Comparison of ENCODE assay signal across 18 cellular contexts in genomic region chr19:17944301-17944700, GRCh38. TPM values are rescaled to one million over a fixed set of nuclear protein-coding genes. Genes with fewer than 3 reads are reported as not detected.
DNase-seq lines count a peak whose midpoint lies in the region; ATAC-seq, FAIRE-seq and TF ChIP-seq lines count a peak whose summit lies in the region.
"Had no signal": no experiment of that assay in that cellular context is flagged by ENCODE, and none has a peak within 500 bp of the region (broad histone marks: within the 10 kb centered on the region; RNA-seq: fewer than 3 reads in every experiment).

No MANE protein-coding gene starts in this region.

- DNase-seq in 8988T (peak; percentile 29), H54 (ENCODE audit: insufficient read length, low spot score) (peak; percentile 94), amniotic stem cell (lab: John Stamatoyannopoulos, UW) (peak; percentile 43), fibroblast of villous mesenchyme (ENCODE audit: low read depth) (peak; percentile 59), GM10266 (ENCODE audit: extremely low spot score) (no peak), SW480 (ENCODE audit: low spot score) (no peak)
- DNase-seq in effector memory CD4-positive, alpha-beta T cell = no peak
- DNase-seq in CD8-positive, alpha-beta T cell = no peak
- DNase-seq: activated T-cell treated with anti-CD3 and anti-CD28 coated beads, Interleukin-2, amount 50 U/mL, for 24 hours; central memory CD4-positive, alpha-beta T cell; midbrain; MM.1S; SHP77; testis; WERI-Rb-1 had no signal

- no peak overlapping the region for H3K4me3 Mint-ChIP-seq in CD8-positive, alpha-beta T cell
- H3K4me3 Mint-ChIP-seq: activated T-cell treated with anti-CD3 and anti-CD28 coated beads, Interleukin-2, amount 50 U/mL, for 24 hours; B cell had no signal

- H3K36me3 ChIP-seq in effector memory CD4-positive, alpha-beta T cell (ENCODE audit: control insufficient read depth, insufficient read depth, low read length) = peaks cover 11% of the 10 kb centered on the region
- no peaks in the 10 kb centered on the region for H3K36me3 ChIP-seq in CD8-positive, alpha-beta T cell (ENCODE audit: insufficient read depth, low read length)

- H3K27ac ChIP-seq in effector memory CD4-positive, alpha-beta T cell (ENCODE audit: insufficient read depth, low read length, poor library complexity, severe bottlenecking) = no peak overlapping the region
- H3K27ac ChIP-seq in CD8-positive, alpha-beta T cell (ENCODE audit: low read depth, low read length) = no peak overlapping the region
- H3K27ac ChIP-seq: hepatocyte, right atrium auricular region, testis, WERI-Rb-1 had no signal

- H3K27me3 Mint-ChIP-seq in CD8-positive, alpha-beta T cell (ENCODE audit: low read depth) = peaks cover 6% of the 10 kb centered on the region
- H3K27me3 Mint-ChIP-seq: B cell had no signal

- no peak for TF ChIP-seq POLR2A in H54 (IDR thresholded peaks at IDR 0.05; ENCODE audit: low read depth, low read length)

- FAIRE-seq in H54 (lab: Jason Lieb, UNC) = peak; percentile 99

- no peaks in the 10 kb centered on the region for H3K9me3 Mint-ChIP-seq in CD8-positive, alpha-beta T cell
- H3K9me3 Mint-ChIP-seq: activated T-cell treated with anti-CD3 and anti-CD28 coated beads, Interleukin-2, amount 50 U/mL, for 24 hours had no signal

- no peaks in the 10 kb centered on the region for H3K9me3 ChIP-seq in effector memory CD4-positive, alpha-beta T cell (ENCODE audit: control insufficient read depth, low read length)
- no peaks in the 10 kb centered on the region for H3K9me3 ChIP-seq in CD8-positive, alpha-beta T cell (ENCODE audit: low read length)
- H3K9me3 ChIP-seq: right atrium auricular region, testis had no signal

- TF ChIP-seq CTCF in fibroblast of villous mesenchyme (IDR thresholded peaks at IDR 0.05; ENCODE audit: insufficient read depth, low read depth, low read length) = no peak
- TF ChIP-seq CTCF in CD8-positive, alpha-beta T cell (IDR thresholded peaks at IDR 0.05) = no peak
- no peak for TF ChIP-seq CTCF in GM10266 (IDR thresholded peaks at IDR 0.05; ENCODE audit: control insufficient read depth, insufficient read depth, low read depth, missing control alignments)

- peaks cover 16% of the 10 kb centered on the region for H3K4me1 ChIP-seq in effector memory CD4-positive, alpha-beta T cell (ENCODE audit: control insufficient read depth, insufficient read depth, low read length, poor library complexity, severe bottlenecking)
- H3K4me1 ChIP-seq in CD8-positive, alpha-beta T cell (ENCODE audit: insufficient read depth, low read length) = peaks cover 16% of the 10 kb centered on the region

- H3K4me1 Mint-ChIP-seq in CD8-positive, alpha-beta T cell (ENCODE audit: low read depth) = peaks cover 19% of the 10 kb centered on the region

- CTCF ChIA-PET in CD8-positive, alpha-beta T cell (lab: Charles Lee) = interaction anchor here (2.4 to 28.7 kb wide), 3 partner anchors 11 to 115 kb away, joined by 6 to 510 read pairs (median 39); partner anchors contain the start of gene CCDC124

- intact Hi-C loops in CD8-positive, alpha-beta T cell (cut with DNase I, micrococcal nuclease) = no loop called here

- H3K4me3 ChIP-seq in fibroblast of villous mesenchyme (ENCODE audit: low read depth, low read length) = no peak overlapping the region
- H3K4me3 ChIP-seq in effector memory CD4-positive, alpha-beta T cell (ENCODE audit: insufficient read depth, low read depth, low read length, poor library complexity, severe bottlenecking) = no peak overlapping the region
- no peak overlapping the region for H3K4me3 ChIP-seq in CD8-positive, alpha-beta T cell (ENCODE audit: low read depth, low read length)
- H3K4me3 ChIP-seq: hepatocyte, right atrium auricular region had no signal

- peaks cover 8% of the 10 kb centered on the region for H3K27me3 ChIP-seq in effector memory CD4-positive, alpha-beta T cell (replicated peaks; ENCODE audit: control insufficient read depth, insufficient read depth, low read length, poor library complexity, severe bottlenecking)
- peaks cover 3% of the 10 kb centered on the region for H3K27me3 ChIP-seq in CD8-positive, alpha-beta T cell (ENCODE audit: insufficient read depth, low read length)
- H3K27me3 ChIP-seq: right atrium auricular region, testis had no signal

- POLR2A ChIA-PET in CD8-positive, alpha-beta T cell (lab: Charles Lee) = interaction anchor here (1.5 kb wide), 1 partner anchor 56 kb away, joined by 3 read pairs; no protein-coding TSS in a partner anchor

- H3K27ac Mint-ChIP-seq in CD8-positive, alpha-beta T cell = no peak overlapping the region
- H3K27ac Mint-ChIP-seq: activated T-cell treated with anti-CD3 and anti-CD28 coated beads, Interleukin-2, amount 50 U/mL, for 24 hours; B cell had no signal

- ATAC-seq in CD8-positive, alpha-beta T cell = no peak

- H3K36me3 Mint-ChIP-seq in CD8-positive, alpha-beta T cell = peaks cover 25% of the 10 kb centered on the region

RNA-seq across cellular contexts. Expression of gene CCDC124, which starts 11.5 kb away (rescaled TPM):
- 22.9 and 25.1 TPM in 2 replicates for total RNA-seq in fibroblast of villous mesenchyme
- 10 to 100 TPM; 29.7 to 35.9 TPM for total RNA-seq in CD8-positive, alpha-beta T cell

RNA-seq across cellular contexts. Expression of gene KCNN1, which starts 22.6 kb away (rescaled TPM):
- total RNA-seq in fibroblast of villous mesenchyme = under 0.01 TPM in 2 replicates
- total RNA-seq in CD8-positive, alpha-beta T cell = not detected
- total RNA-seq: B cell had no signal

Comparison
In these comparisons a context has a peak if more than half of its experiments do, and no peak if none do; other contexts are left out.
1. DNase-seq: peak in 8988T (single experiment), H54 (single experiment), amniotic stem cell (single experiment) and fibroblast of villous mesenchyme (single experiment); none in effector memory CD4-positive, alpha-beta T cell (0 of 3), CD8-positive, alpha-beta T cell (0 of 7), GM10266 (single experiment) and SW480 (single experiment).